22 cellular contexts compared by ENCODE assay signal in genomic region chr1:67140460-67140859, GRCh38. TPM values are rescaled to one million over a fixed set of nuclear protein-coding genes. Genes with fewer than 3 reads are reported as not detected.
DNase-seq lines count a peak whose midpoint lies in the region; FAIRE-seq and TF ChIP-seq lines count a peak whose summit lies in the region.
"Had no signal": no experiment of that assay in that cellular context is flagged by ENCODE, and none has a peak within 500 bp of the region (broad histone marks: within the 10 kb centered on the region; RNA-seq: fewer than 3 reads in every experiment).

No MANE protein-coding gene starts in this region.

- DNase-seq in frontal cortex (ENCODE audit: low spot score in 2 of 2) (no peak), testis (no peak), A172 (ENCODE audit: low spot score) (no peak), GOT3 (lab: John Stamatoyannopoulos, UW) (no peak), BE2C (no peak)
- DNase-seq: Calu3; CD8-positive, alpha-beta T cell; DMS53; DND-41; EL; H7; HFFc6 had no signal

- TF ChIP-seq CTCF in VCaP (conservative IDR thresholded peaks at IDR 0.05): no peak
- no peak for TF ChIP-seq CTCF in testis (IDR thresholded peaks at IDR 0.05)
- TF ChIP-seq CTCF in BE2C (IDR thresholded peaks at IDR 0.05; ENCODE audit: low read depth, low read length): no peak

- H3K4me1 ChIP-seq in testis (peaks cover 15% of the 10 kb centered on the region), BE2C (no peaks in the 10 kb centered on the region)
- H3K4me1 ChIP-seq: BLaER1 treated with 17β-estradiol and CSF1 and Interleukin-3, amounts not matched to agents 10 nM and 100 nM had no signal

- 70 to 78% methylated on average over 2 of the region's 2 CpGs for WGBS in testis, 2 donors

- H3K36me3 ChIP-seq in testis (ENCODE audit: low read depth, missing control alignments): no peaks in the 10 kb centered on the region
- no peaks in the 10 kb centered on the region for H3K36me3 ChIP-seq in BE2C
- H3K36me3 ChIP-seq: BLaER1 treated with 17β-estradiol and CSF1 and Interleukin-3, amounts not matched to agents 10 nM and 100 nM had no signal

- peak overlapping the region; percentile 81 for H3K27ac ChIP-seq in VCaP
- peak overlapping the region; percentile 55 to 63 for H3K27ac ChIP-seq in testis
- H3K27ac ChIP-seq: BLaER1 treated with 17β-estradiol and CSF1 and Interleukin-3, amounts not matched to agents 10 nM and 100 nM; KMS-11 had no signal

- no peak for TF ChIP-seq POLR2A in testis (IDR thresholded peaks at IDR 0.05)

- intact Hi-C loops in testis (cut with DNase I; ENCODE audit: low total_unique reads): loop anchor here (10.0 kb wide), 1 partner anchor 136 kb away; no protein-coding TSS in a partner anchor

- H3K4me3 ChIP-seq in testis (peak overlapping the region in 1 of 2 donors; percentile 40), BE2C (ENCODE audit: low read depth, low read length) (no peak overlapping the region)
- H3K4me3 ChIP-seq: BLaER1 treated with 17β-estradiol and CSF1 and Interleukin-3, amounts not matched to agents 10 nM and 100 nM; GM23338 had no signal

- H3K27me3 ChIP-seq in testis: no peaks in the 10 kb centered on the region
- H3K27me3 ChIP-seq in BE2C: no peaks in the 10 kb centered on the region
- H3K27me3 ChIP-seq: BLaER1 treated with 17β-estradiol and CSF1 and Interleukin-3, amounts not matched to agents 10 nM and 100 nM had no signal

- H3K9me3 ChIP-seq in testis (no peaks in the 10 kb centered on the region), BE2C (no peaks in the 10 kb centered on the region)
- H3K9me3 ChIP-seq: BLaER1 treated with 17β-estradiol and CSF1 and Interleukin-3, amounts not matched to agents 10 nM and 100 nM had no signal

- FAIRE-seq in G401.6 (lab: Jason Lieb, UNC) (peak; percentile 78), frontal cortex (lab: Jason Lieb, UNC) (peak; percentile 93)
- FAIRE-seq: GM12891, GM18507 had no signal

RNA-seq across cellular contexts. Expression of gene C1orf141, which starts 5.7 kb away (rescaled TPM):
- total RNA-seq in frontal cortex: under 0.01 TPM
- total RNA-seq in testis: 10 to 100 TPM in 1 of 2 donors, 1 to 10 TPM in 1; 9.5 to 17.3 TPM
- polyA plus RNA-seq in testis (ENCODE audit: insufficient read depth, low read depth, low replicate concordance): 10.1 TPM
- not detected in 2 replicates for total RNA-seq in A172 (2014; rRNA removed; shearing (Covaris generic))
- not detected for polyA plus RNA-seq in BE2C (2012; ENCODE audit: insufficient read depth, insufficient read length, low read depth)
- total RNA-seq: A673; Calu3; CD8-positive, alpha-beta T cell; G401; GM23338; H7; HFFc6 had no signal
- polyA plus RNA-seq: AG04450, GM23338 had no signal

RNA-seq across cellular contexts. Expression of gene IL23R, which starts 25.8 kb away (rescaled TPM):
- total RNA-seq in frontal cortex: not detected
- total RNA-seq in testis: 1 to 10 TPM; 2.2 to 2.6 TPM
- 1.5 TPM for polyA plus RNA-seq in testis (ENCODE audit: insufficient read depth, low read depth, low replicate concordance)
- not detected in 2 replicates for total RNA-seq in A172 (2014; rRNA removed; shearing (Covaris generic))
- polyA plus RNA-seq in BE2C (2012; ENCODE audit: insufficient read depth, insufficient read length, low read depth): 0.15 TPM
- total RNA-seq: A673, Calu3, G401, GM23338, H7, HFFc6 had no signal
- polyA plus RNA-seq: AG04450, GM23338 had no signal

Comparison
In these comparisons a context has a peak if more than half of its experiments do, and no peak if none do; other contexts are left out.
1. RNA of gene C1orf141, which starts 5.7 kb away (total RNA-seq): 9.5 to 17.3 TPM in testis; under 0.01 TPM in frontal cortex (single experiment) and not detected in A172; every median in the first group is over 10 times any median in the second.